ENCODE assay signal across 24 cellular contexts in the genomic region with DNA sequence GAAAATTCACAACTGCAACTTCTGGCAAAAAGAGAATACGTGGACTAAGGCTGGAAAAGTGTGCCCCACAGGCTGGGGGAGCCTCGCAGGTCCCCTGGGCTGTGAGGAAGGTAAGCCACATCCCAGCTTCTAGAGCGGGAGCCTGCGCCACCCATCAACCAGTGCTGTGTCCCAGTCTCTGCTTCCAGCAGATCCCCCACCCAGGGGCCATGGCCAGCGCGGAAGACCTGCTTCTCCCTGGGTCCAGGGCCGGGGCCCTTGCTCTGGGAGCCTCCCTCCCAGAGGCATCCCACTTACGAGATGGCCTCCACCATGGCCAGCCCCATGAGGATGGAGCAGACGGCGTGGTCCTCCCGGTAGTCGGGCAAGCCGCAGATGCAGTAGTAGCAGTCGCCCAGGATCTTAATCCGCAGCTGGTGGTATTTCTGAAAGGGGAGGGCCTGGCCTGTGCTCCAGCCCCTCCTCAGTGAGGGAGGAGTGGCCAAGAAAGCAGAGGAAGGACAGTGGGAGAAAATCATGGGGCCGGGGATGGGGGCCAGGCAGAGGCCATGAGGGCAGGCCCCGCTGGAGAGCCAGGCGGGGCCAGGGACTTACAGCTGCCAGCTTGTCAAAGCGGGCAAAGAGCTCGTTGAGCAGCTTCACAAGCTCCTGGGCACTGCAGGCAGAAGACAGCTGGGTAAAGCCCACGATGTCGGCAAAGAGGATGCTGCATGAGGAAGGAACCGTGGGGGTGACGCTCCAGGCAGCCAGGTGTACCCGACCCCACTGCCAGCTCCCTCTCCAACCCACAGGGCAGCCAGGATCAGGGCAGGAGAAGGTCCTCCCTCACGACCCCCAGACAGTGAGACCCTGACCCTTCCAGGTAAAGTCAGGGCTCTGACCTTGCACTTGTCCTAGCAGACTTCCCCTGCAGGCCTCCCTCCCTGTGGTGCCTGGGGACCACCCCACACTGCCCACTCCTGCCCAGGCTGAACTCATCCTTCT.
"Had no signal": no experiment of that assay in that cellular context is flagged by ENCODE, and none has a peak within 500 bp of the region (broad histone marks: within the 10 kb centered on the region; RNA-seq: fewer than 3 reads in every experiment).

No MANE protein-coding gene starts in this region.

- H3K4me1 Mint-ChIP-seq: activated CD4-positive, alpha-beta T cell treated with anti-CD3 and anti-CD28 coated beads for 36 hours; activated naive CD4-positive, alpha-beta T cell treated with anti-CD3 and anti-CD28 coated beads, Interleukin-2, amount 50 U/mL, for 24 hours; mesothelial cell of epicardium; stimulated activated naive CD8-positive, alpha-beta T cell treated with anti-CD3 and anti-CD28 coated beads, Interleukin-15, amount 100 ng/mL, for 72 hours had no signal

- H3K4me3 Mint-ChIP-seq: activated CD4-positive, alpha-beta T cell treated with anti-CD3 and anti-CD28 coated beads for 36 hours; activated naive CD4-positive, alpha-beta T cell treated with anti-CD3 and anti-CD28 coated beads, Interleukin-2, amount 50 U/mL, for 24 hours; dendritic cell treated with granulocyte-macrophage colony-stimulating factor and Interleukin-4, amounts not matched to agents 40 ng/mL and 50 ng/mL, for 4 days; mesothelial cell of epicardium; stimulated activated naive CD8-positive, alpha-beta T cell treated with anti-CD3 and anti-CD28 coated beads, Interleukin-15, amount 100 ng/mL, for 72 hours had no signal

- H3K9me3 ChIP-seq: adrenal gland, breast epithelium, esophagus muscularis mucosa, prostate gland, vagina had no signal

- H3K4me1 ChIP-seq: adrenal gland, breast epithelium, esophagus muscularis mucosa, prostate gland, vagina had no signal

- H3K27ac ChIP-seq: adrenal gland, breast epithelium, esophagus muscularis mucosa, prostate gland, skin epidermis, vagina, WERI-Rb-1 had no signal

- H3K27me3 Mint-ChIP-seq: activated CD4-positive, alpha-beta T cell treated with anti-CD3 and anti-CD28 coated beads for 36 hours; activated naive CD4-positive, alpha-beta T cell treated with anti-CD3 and anti-CD28 coated beads, Interleukin-2, amount 50 U/mL, for 24 hours; dendritic cell treated with granulocyte-macrophage colony-stimulating factor and Interleukin-4, amounts not matched to agents 40 ng/mL and 50 ng/mL, for 4 days; stimulated activated naive CD8-positive, alpha-beta T cell treated with anti-CD3 and anti-CD28 coated beads, Interleukin-15, amount 100 ng/mL, for 72 hours had no signal

- H3K27ac Mint-ChIP-seq: activated CD4-positive, alpha-beta T cell treated with anti-CD3 and anti-CD28 coated beads for 36 hours; activated naive CD4-positive, alpha-beta T cell treated with anti-CD3 and anti-CD28 coated beads, Interleukin-2, amount 50 U/mL, for 24 hours; dendritic cell treated with granulocyte-macrophage colony-stimulating factor and Interleukin-4, amounts not matched to agents 40 ng/mL and 50 ng/mL, for 4 days; mesothelial cell of epicardium; stimulated activated naive CD8-positive, alpha-beta T cell treated with anti-CD3 and anti-CD28 coated beads, Interleukin-15, amount 100 ng/mL, for 72 hours had no signal

- H3K4me3 ChIP-seq: adrenal gland, breast epithelium, esophagus muscularis mucosa, lung, prostate gland, skin epidermis, vagina had no signal

- H3K27me3 ChIP-seq: adrenal gland, breast epithelium, esophagus muscularis mucosa, vagina had no signal

- H3K36me3 ChIP-seq: adrenal gland, prostate gland had no signal

- ATAC-seq: activated CD4-positive, alpha-beta T cell treated with anti-CD3 and anti-CD28 coated beads for 36 hours; left colon; right cardiac atrium; stimulated activated naive CD8-positive, alpha-beta T cell treated with anti-CD3 and anti-CD28 coated beads, Interleukin-15, amount 100 ng/mL, for 72 hours had no signal

- FAIRE-seq: astrocyte, endothelial cell of umbilical vein had no signal

- DNase-seq: activated CD4-positive, alpha-beta T cell treated with anti-CD3 and anti-CD28 coated beads for 36 hours; activated CD8-positive, alpha-beta memory T cell treated with anti-CD3 and anti-CD28 coated beads, Interleukin-2, amount 50 U/mL, for 48 hours; activated effector memory CD4-positive, alpha-beta T cell treated with Interleukin-2 at 50 U/mL for 16 hours; activated T-cell treated with anti-CD3 and anti-CD28 coated beads, Interleukin-2, amount 50 U/mL, for 48 hours; adrenal gland; effector memory CD4-positive, alpha-beta T cell; left colon; stimulated activated CD4-positive, alpha-beta T cell treated with anti-CD3 and anti-CD28 coated beads, Interleukin-15, amount 100 ng/mL, for 24 hours; stimulated activated CD4-positive, alpha-beta T cell treated with anti-CD3 and anti-CD28 coated beads, Interleukin-2, amount 100 ng/mL, for 48 hours; stimulated activated naive CD8-positive, alpha-beta T cell treated with anti-CD3 and anti-CD28 coated beads, Interleukin-15, amount 100 ng/mL, for 72 hours; trophoblast cell; WERI-Rb-1 had no signal

- H3K9me3 Mint-ChIP-seq: activated naive CD4-positive, alpha-beta T cell treated with anti-CD3 and anti-CD28 coated beads, Interleukin-2, amount 50 U/mL, for 24 hours; dendritic cell treated with granulocyte-macrophage colony-stimulating factor and Interleukin-4, amounts not matched to agents 40 ng/mL and 50 ng/mL, for 4 days; mesothelial cell of epicardium; stimulated activated naive CD8-positive, alpha-beta T cell treated with anti-CD3 and anti-CD28 coated beads, Interleukin-15, amount 100 ng/mL, for 72 hours had no signal
